In genomic region chr11:65505434-65506315, GRCh38 we compare ENCODE assay signal across 8 cellular contexts. TPM values are rescaled to one million over a fixed set of nuclear protein-coding genes. Genes with fewer than 3 reads are reported as not detected.
A peak's percentile ranks its signal among the peaks of the same experiment; 100 is the strongest.
DNase-seq lines count a peak whose midpoint lies in the region; ATAC-seq and TF ChIP-seq lines count a peak whose summit lies in the region.

No MANE protein-coding gene starts in this region.

- WGBS in suprapubic skin = 14% methylated on average over 13 of the region's 13 CpGs

- peak overlapping the region; percentile 70 for H3K27ac Mint-ChIP-seq in activated CD4-positive, alpha-beta memory T cell treated with anti-CD3 and anti-CD28 coated beads, Interleukin-2, amount 10 ng/mL, durations not matched to agents 7 days and 5 days
- no peak overlapping the region for H3K27ac Mint-ChIP-seq in activated CD4-positive, alpha-beta memory T cell treated with anti-CD3 and anti-CD28 coated beads for 36 hours
- peak overlapping the region; percentile 73 for H3K27ac Mint-ChIP-seq in activated CD8-positive, alpha-beta T cell treated with anti-CD3 and anti-CD28 coated beads, Interleukin-2, amount 10 ng/mL, durations not matched to agents 7 days and 5 days

- POLR2A ChIA-PET in activated CD4-positive, alpha-beta memory T cell treated with anti-CD3 and anti-CD28 coated beads, Interleukin-2, amount 10 ng/mL, durations not matched to agents 7 days and 5 days (lab: Charles Lee) = interaction anchor here (0.6 to 28.9 kb wide), 38 partner anchors 6 to 997 kb away, joined by 3 to 6840 read pairs (median 6); partner anchors contain the start of genes DPF2, FRMD8, KAT5 and MALAT1
- POLR2A ChIA-PET in activated CD4-positive, alpha-beta memory T cell treated with anti-CD3 and anti-CD28 coated beads for 36 hours (lab: Charles Lee) = interaction anchor here (0.6 to 26.8 kb wide), 15 partner anchors 11 to 423 kb away, joined by 3 to 4089 read pairs (median 4); partner anchors contain the start of genes MALAT1, NEAT1, SCYL1 and SLC25A45
- POLR2A ChIA-PET in activated CD8-positive, alpha-beta T cell treated with anti-CD3 and anti-CD28 coated beads, Interleukin-2, amount 10 ng/mL, durations not matched to agents 7 days and 5 days (lab: Charles Lee) = interaction anchor here (0.6 to 22.4 kb wide), 33 partner anchors 8 to 671 kb away, joined by 3 to 4167 read pairs (median 4); partner anchors contain the start of genes CDCA5, DPF2, FRMD8 and KAT5

- no peaks in the 10 kb centered on the region for H3K27me3 ChIP-seq in suprapubic skin

- no peaks in the 10 kb centered on the region for H3K27me3 Mint-ChIP-seq in activated CD4-positive, alpha-beta memory T cell treated with anti-CD3 and anti-CD28 coated beads, Interleukin-2, amount 10 ng/mL, durations not matched to agents 7 days and 5 days
- peaks cover 13% of the 10 kb centered on the region for H3K27me3 Mint-ChIP-seq in activated CD4-positive, alpha-beta memory T cell treated with anti-CD3 and anti-CD28 coated beads for 36 hours
- H3K27me3 Mint-ChIP-seq in activated CD8-positive, alpha-beta T cell treated with anti-CD3 and anti-CD28 coated beads, Interleukin-2, amount 10 ng/mL, durations not matched to agents 7 days and 5 days (ENCODE audit: low read depth) = no peaks in the 10 kb centered on the region

- H3K4me1 ChIP-seq in suprapubic skin = peaks cover 56% of the 10 kb centered on the region

- ATAC-seq in activated CD8-positive, alpha-beta T cell treated with anti-CD3 and anti-CD28 coated beads, Interleukin-2, amount 10 ng/mL, durations not matched to agents 7 days and 5 days = no peak

- TF ChIP-seq POLR2A in suprapubic skin (IDR thresholded peaks at IDR 0.05) = no peak

- CTCF ChIA-PET in activated CD4-positive, alpha-beta memory T cell treated with anti-CD3 and anti-CD28 coated beads, Interleukin-2, amount 10 ng/mL, durations not matched to agents 7 days and 5 days (lab: Charles Lee) = interaction anchor here (0.7 to 20.8 kb wide), 6 partner anchors 7 to 191 kb away, joined by 3 to 447 read pairs (median 8); partner anchors contain the start of genes CDC42EP2, MALAT1, NEAT1 and SCYL1
- CTCF ChIA-PET in activated CD4-positive, alpha-beta memory T cell treated with anti-CD3 and anti-CD28 coated beads for 36 hours (lab: Charles Lee) = interaction anchor here (1.0 to 10.3 kb wide), 6 partner anchors 28 to 124 kb away, joined by 3 to 257 read pairs (median 6); partner anchors contain the start of genes NEAT1 and SLC25A45
- CTCF ChIA-PET in activated CD8-positive, alpha-beta T cell treated with anti-CD3 and anti-CD28 coated beads, Interleukin-2, amount 10 ng/mL, durations not matched to agents 7 days and 5 days (lab: Charles Lee) = interaction anchor here (0.6 to 19.7 kb wide), 14 partner anchors 8 to 625 kb away, joined by 3 to 538 read pairs (median 4); partner anchors contain the start of genes MALAT1 and NEAT1

- no peaks in the 10 kb centered on the region for H3K9me3 ChIP-seq in suprapubic skin

- DNase-seq in activated CD4-positive, alpha-beta memory T cell treated with anti-CD3 and anti-CD28 coated beads, Interleukin-2, amount 10 ng/mL, durations not matched to agents 7 days and 5 days = no peak
- no peak for DNase-seq in activated CD4-positive, alpha-beta memory T cell treated with anti-CD3 and anti-CD28 coated beads for 36 hours
- DNase-seq in activated CD8-positive, alpha-beta T cell treated with anti-CD3 and anti-CD28 coated beads, Interleukin-2, amount 10 ng/mL, durations not matched to agents 7 days and 5 days = no peak
- DNase-seq in iris pigment epithelial cell (ENCODE audit: low read depth) = peak; percentile 34
- DNase-seq in suprapubic skin (ENCODE audit: low spot score in 2 of 2) = no peak
- DNase-seq in NCI-H128 (lab: John Stamatoyannopoulos, UW; ENCODE audit: unreplicated experiment) = no peak
- no peak for DNase-seq in AG08395 (ENCODE audit: low spot score)
- DNase-seq in NCI-H1105 (lab: John Stamatoyannopoulos, UW) = no peak

- no peak overlapping the region for H3K4me3 Mint-ChIP-seq in activated CD4-positive, alpha-beta memory T cell treated with anti-CD3 and anti-CD28 coated beads, Interleukin-2, amount 10 ng/mL, durations not matched to agents 7 days and 5 days
- H3K4me3 Mint-ChIP-seq in activated CD4-positive, alpha-beta memory T cell treated with anti-CD3 and anti-CD28 coated beads for 36 hours = no peak overlapping the region
- H3K4me3 Mint-ChIP-seq in activated CD8-positive, alpha-beta T cell treated with anti-CD3 and anti-CD28 coated beads, Interleukin-2, amount 10 ng/mL, durations not matched to agents 7 days and 5 days = no peak overlapping the region

- H3K9me3 Mint-ChIP-seq in activated CD4-positive, alpha-beta memory T cell treated with anti-CD3 and anti-CD28 coated beads, Interleukin-2, amount 10 ng/mL, durations not matched to agents 7 days and 5 days = no peaks in the 10 kb centered on the region
- no peaks in the 10 kb centered on the region for H3K9me3 Mint-ChIP-seq in activated CD4-positive, alpha-beta memory T cell treated with anti-CD3 and anti-CD28 coated beads for 36 hours
- H3K9me3 Mint-ChIP-seq in activated CD8-positive, alpha-beta T cell treated with anti-CD3 and anti-CD28 coated beads, Interleukin-2, amount 10 ng/mL, durations not matched to agents 7 days and 5 days (ENCODE audit: insufficient read depth) = no peaks in the 10 kb centered on the region

- H3K4me1 Mint-ChIP-seq in activated CD4-positive, alpha-beta memory T cell treated with anti-CD3 and anti-CD28 coated beads, Interleukin-2, amount 10 ng/mL, durations not matched to agents 7 days and 5 days = peaks cover 50% of the 10 kb centered on the region
- H3K4me1 Mint-ChIP-seq in activated CD4-positive, alpha-beta memory T cell treated with anti-CD3 and anti-CD28 coated beads for 36 hours (ENCODE audit: low read depth) = peaks cover 43% of the 10 kb centered on the region
- H3K4me1 Mint-ChIP-seq in activated CD8-positive, alpha-beta T cell treated with anti-CD3 and anti-CD28 coated beads, Interleukin-2, amount 10 ng/mL, durations not matched to agents 7 days and 5 days (ENCODE audit: low read depth) = peaks cover 47% of the 10 kb centered on the region

- H3K36me3 Mint-ChIP-seq in activated CD4-positive, alpha-beta memory T cell treated with anti-CD3 and anti-CD28 coated beads, Interleukin-2, amount 10 ng/mL, durations not matched to agents 7 days and 5 days (ENCODE audit: low read depth) = no peaks in the 10 kb centered on the region
- H3K36me3 Mint-ChIP-seq in activated CD4-positive, alpha-beta memory T cell treated with anti-CD3 and anti-CD28 coated beads for 36 hours = peaks cover 4% of the 10 kb centered on the region
- H3K36me3 Mint-ChIP-seq in activated CD8-positive, alpha-beta T cell treated with anti-CD3 and anti-CD28 coated beads, Interleukin-2, amount 10 ng/mL, durations not matched to agents 7 days and 5 days (ENCODE audit: low read depth) = no peaks in the 10 kb centered on the region

- no peak for TF ChIP-seq CTCF in suprapubic skin (IDR thresholded peaks at IDR 0.05)

- H3K27ac ChIP-seq in suprapubic skin = peak overlapping the region; percentile 88

- intact Hi-C loops in activated CD4-positive, alpha-beta memory T cell treated with anti-CD3 and anti-CD28 coated beads for 36 hours (cut with micrococcal nuclease) = loop anchor here (2.0 kb wide), 1 partner anchor 79 kb away; no protein-coding TSS in a partner anchor

- peaks cover 49% of the 10 kb centered on the region for H3K36me3 ChIP-seq in suprapubic skin

- peak overlapping the region; percentile 66 for H3K4me3 ChIP-seq in suprapubic skin

- TF ChIP-seq EP300 in suprapubic skin (IDR thresholded peaks at IDR 0.05) = no peak

RNA-seq across cellular contexts. Expression of gene MALAT1, which starts 6.8 kb away (rescaled TPM):
- total RNA-seq in activated CD4-positive, alpha-beta memory T cell treated with anti-CD3 and anti-CD28 coated beads, Interleukin-2, amount 10 ng/mL, durations not matched to agents 7 days and 5 days = 1,000 to 10,000 TPM; 7,674 to 7,759 TPM
- 1,000 to 10,000 TPM; 8,046 to 8,888 TPM for total RNA-seq in activated CD4-positive, alpha-beta memory T cell treated with anti-CD3 and anti-CD28 coated beads for 36 hours
- total RNA-seq in activated CD8-positive, alpha-beta T cell treated with anti-CD3 and anti-CD28 coated beads, Interleukin-2, amount 10 ng/mL, durations not matched to agents 7 days and 5 days = 1,000 to 10,000 TPM; 3,822 to 4,094 TPM
- over 10,000 TPM; 10,207 to 42,728 (median 11,538) TPM for total RNA-seq in suprapubic skin

RNA-seq across cellular contexts. Expression of gene SCYL1, which starts 19.2 kb away (rescaled TPM):
- total RNA-seq in activated CD4-positive, alpha-beta memory T cell treated with anti-CD3 and anti-CD28 coated beads, Interleukin-2, amount 10 ng/mL, durations not matched to agents 7 days and 5 days = 10 to 100 TPM; 56.9 to 58.5 TPM
- total RNA-seq in activated CD4-positive, alpha-beta memory T cell treated with anti-CD3 and anti-CD28 coated beads for 36 hours = 10 to 100 TPM; 67.8 to 69.8 TPM
- 10 to 100 TPM; 68.0 to 69.5 TPM for total RNA-seq in activated CD8-positive, alpha-beta T cell treated with anti-CD3 and anti-CD28 coated beads, Interleukin-2, amount 10 ng/mL, durations not matched to agents 7 days and 5 days
- 10 to 100 TPM; 63.2 to 83.6 (median 78.4) TPM for total RNA-seq in suprapubic skin

RNA-seq across cellular contexts. Expression of gene LTBP3, which starts 52.5 kb away (rescaled TPM):
- total RNA-seq in activated CD4-positive, alpha-beta memory T cell treated with anti-CD3 and anti-CD28 coated beads, Interleukin-2, amount 10 ng/mL, durations not matched to agents 7 days and 5 days = 10 to 100 TPM; 55.4 to 60.0 TPM
- total RNA-seq in activated CD4-positive, alpha-beta memory T cell treated with anti-CD3 and anti-CD28 coated beads for 36 hours = 10 to 100 TPM; 60.7 to 63.3 TPM
- 10 to 100 TPM; 64.7 to 70.8 TPM for total RNA-seq in activated CD8-positive, alpha-beta T cell treated with anti-CD3 and anti-CD28 coated beads, Interleukin-2, amount 10 ng/mL, durations not matched to agents 7 days and 5 days
- total RNA-seq in suprapubic skin = 10 to 100 TPM; 65.1 to 86.7 (median 71.0) TPM
